ENCODE assay signal across 8 cellular contexts in genomic region chrX:63754860-63755579, GRCh38. TPM values are rescaled to one million over a fixed set of nuclear protein-coding genes. Genes with fewer than 3 reads are reported as not detected.
DNase-seq lines count a peak whose midpoint lies in the region; ATAC-seq and TF ChIP-seq lines count a peak whose summit lies in the region.

No MANE protein-coding gene starts in this region.

- peaks cover 21% of the 10 kb centered on the region for H3K36me3 Mint-ChIP-seq in Calu3 (ENCODE audit: insufficient read depth, unreplicated experiment)
- no peaks in the 10 kb centered on the region for H3K36me3 Mint-ChIP-seq in endothelial cell (ENCODE audit: low read depth, unreplicated experiment)
- no peaks in the 10 kb centered on the region for H3K36me3 Mint-ChIP-seq in mesothelial cell of epicardium

- H3K4me2 ChIP-seq in OCI-LY1 (ENCODE audit: low read length) = peak overlapping the region; percentile 94

- H3K4me1 ChIP-seq in HUES48 (ENCODE audit: control insufficient read depth, insufficient read depth, low read length) = peaks cover 8% of the 10 kb centered on the region; the same call in 1 of the 2 replicates
- H3K4me1 ChIP-seq in OCI-LY1 (ENCODE audit: insufficient read depth, low read length, severe bottlenecking) = peaks cover 23% of the 10 kb centered on the region

- CTCF ChIA-PET in Calu3 (lab: Charles Lee) = interaction anchor here (0.6 to 0.9 kb wide), 3 partner anchors 10 to 421 kb away, joined by 3 to 7 read pairs (median 4); no protein-coding TSS in a partner anchor

- no peaks in the 10 kb centered on the region for H4K20me1 ChIP-seq in OCI-LY1 (ENCODE audit: insufficient read depth, low read length)

- H3K4me3 Mint-ChIP-seq in Calu3 (ENCODE audit: low read depth, unreplicated experiment) = peak overlapping the region; percentile 79
- peak overlapping the region; percentile 98 for H3K4me3 Mint-ChIP-seq in endothelial cell (ENCODE audit: unreplicated experiment)
- H3K4me3 Mint-ChIP-seq in mesothelial cell of epicardium = peak overlapping the region; percentile 92

- H3K27me3 Mint-ChIP-seq in Calu3 (ENCODE audit: unreplicated experiment) (peaks cover 29% of the 10 kb centered on the region), endothelial cell (ENCODE audit: unreplicated experiment) (peaks cover 7% of the 10 kb centered on the region), mesothelial cell of epicardium (ENCODE audit: low read depth) (no peaks in the 10 kb centered on the region)

- H3K9me3 ChIP-seq in HUES48 (ENCODE audit: control insufficient read depth, insufficient read depth, low read length) = peaks cover 25% of the 10 kb centered on the region; the same call in 1 of the 2 replicates
- H3K9me3 ChIP-seq in OCI-LY1 (ENCODE audit: low read length) = no peaks in the 10 kb centered on the region

- peak; percentile 98 for ATAC-seq in GM21423 (IDR thresholded peaks at IDR 0.05; ENCODE audit: unreplicated experiment)

- no TSS peak for BruUV-seq in Calu3 (replicated peaks; lab: Mats Ljungman, UMichigan)

- DNase-seq in Calu3 (peak; percentile 91), activated T-cell treated with anti-CD3 and anti-CD28 coated beads for 1 hour (ENCODE audit: low read depth) (peak; percentile 68), endothelial cell (ENCODE audit: low spot score) (peak; percentile 76), mesothelial cell of epicardium (ENCODE audit: low spot score in 2 of 2, unreplicated experiment in 2 of 2) (peak; percentile 70 to 86)
- DNase-seq in stimulated activated CD8-positive, alpha-beta memory T cell treated with anti-CD3 and anti-CD28 coated beads, Interleukin-15, amount 100 ng/mL, for 4 hours (ENCODE audit: low read depth in 2 of 2) = peak; percentile 71 to 79

- intact Hi-C loops in Calu3 (cut with micrococcal nuclease; ENCODE audit: unreplicated experiment) = no loop called here

- no peaks in the 10 kb centered on the region for H3K27me3 ChIP-seq in HUES48 (ENCODE audit: control insufficient read depth, insufficient read depth, low read length)
- H3K27me3 ChIP-seq in OCI-LY1 (ENCODE audit: insufficient read depth, low read length) = no peaks in the 10 kb centered on the region

- peak overlapping the region; percentile 89 for H3K27ac ChIP-seq in HUES48 (ENCODE audit: low read depth, low read length)
- H3K27ac ChIP-seq in OCI-LY1 (ENCODE audit: low read depth, low read length, poor library complexity, severe bottlenecking) = peak overlapping the region; percentile 78

- H2AFZ ChIP-seq in OCI-LY1 (ENCODE audit: low read length) = no peak overlapping the region

- no peaks in the 10 kb centered on the region for H3K9me2 ChIP-seq in OCI-LY1 (ENCODE audit: low read depth, low read length)

- H3K9me3 Mint-ChIP-seq in Calu3 (ENCODE audit: low read depth, unreplicated experiment) (no peaks in the 10 kb centered on the region), endothelial cell (ENCODE audit: unreplicated experiment) (no peaks in the 10 kb centered on the region), mesothelial cell of epicardium (peaks cover 18% of the 10 kb centered on the region)

- H3K9ac ChIP-seq in HUES48 (ENCODE audit: low read depth, low read length) = peak overlapping the region; percentile 83; the same call in 1 of the 2 replicates
- H3K9ac ChIP-seq in OCI-LY1 (ENCODE audit: low read length) = peak overlapping the region; percentile 95

- H3K4me3 ChIP-seq in HUES48 (ENCODE audit: low read depth, low read length) (peak overlapping the region; percentile 84), OCI-LY1 (ENCODE audit: low read depth, low read length, poor library complexity, severe bottlenecking) (peak overlapping the region; percentile 92)

- no peak for TF ChIP-seq CTCF in Calu3 (IDR thresholded peaks at IDR 0.05; ENCODE audit: unreplicated experiment)
- no peak for TF ChIP-seq CTCF in OCI-LY1 (IDR thresholded peaks at IDR 0.05; ENCODE audit: low read length)
- TF ChIP-seq CTCF in endothelial cell (IDR thresholded peaks at IDR 0.05; ENCODE audit: unreplicated experiment) = no peak
- no peak for TF ChIP-seq CTCF in mesothelial cell of epicardium (IDR thresholded peaks at IDR 0.05; ENCODE audit: unreplicated experiment)

- H3K36me3 ChIP-seq in HUES48 (ENCODE audit: control insufficient read depth, insufficient read depth, low read length) (no peaks in the 10 kb centered on the region), OCI-LY1 (ENCODE audit: insufficient read depth, low read length) (no peaks in the 10 kb centered on the region)

- peaks cover 7% of the 10 kb centered on the region for H3K4me1 Mint-ChIP-seq in Calu3 (ENCODE audit: low read depth, unreplicated experiment)
- peaks cover 24% of the 10 kb centered on the region for H3K4me1 Mint-ChIP-seq in endothelial cell (ENCODE audit: unreplicated experiment)
- peaks cover 31% of the 10 kb centered on the region for H3K4me1 Mint-ChIP-seq in mesothelial cell of epicardium

- peaks cover 29% of the 10 kb centered on the region for H3K79me2 ChIP-seq in OCI-LY1 (ENCODE audit: insufficient read depth, low read length)

- H3K27ac Mint-ChIP-seq in Calu3 (ENCODE audit: unreplicated experiment) (peak overlapping the region; percentile 80), endothelial cell (ENCODE audit: unreplicated experiment) (peak overlapping the region; percentile 92), mesothelial cell of epicardium (peak overlapping the region; percentile 97)

- no peaks in the 10 kb centered on the region for H3F3A ChIP-seq in OCI-LY1 (ENCODE audit: insufficient read depth, low read length)

RNA-seq across cellular contexts. Expression of gene ARHGEF9, which starts 30.0 kb away (rescaled TPM):
- total RNA-seq in Calu3 (2022) (24.7 and 26.3 TPM in 2 replicates), endothelial cell (ENCODE audit: unreplicated experiment) (14.3 TPM), mesothelial cell of epicardium (28.6 to 30.2 TPM (median 29.5 TPM) in 3 replicates)

Comparison
In these comparisons a context has a peak if more than half of its experiments do, and no peak if none do; other contexts are left out.
1. Peak in every context shown above with its lines: DNase-seq, ATAC-seq, H3K4me3 ChIP-seq and H3K27ac ChIP-seq.